Comparison of ENCODE assay signal across 11 cellular contexts in genomic region chr20:2986466-2986865, GRCh38.
DNase-seq lines count a peak whose midpoint lies in the region; ATAC-seq and TF ChIP-seq lines count a peak whose summit lies in the region.
"Had no signal": no experiment of that assay in that cellular context is flagged by ENCODE, and none has a peak within 500 bp of the region (broad histone marks: within the 10 kb centered on the region; RNA-seq: fewer than 3 reads in every experiment).

No MANE protein-coding gene starts in this region.

- no peak overlapping the region for H3K4me3 ChIP-seq in choroid plexus epithelial cell (ENCODE audit: low read depth, low read length)

- peak; percentile 14 for DNase-seq in GM04504 (ENCODE audit: low read depth)
- DNase-seq in SIG-M5 treated with dmso at 0.1 percent for 504 hours (lab: John Stamatoyannopoulos, UW; ENCODE audit: unreplicated experiment) = peak; percentile 82
- peak; percentile 46 for DNase-seq in choroid plexus epithelial cell (ENCODE audit: low read depth)
- peak; percentile 70 to 72 for DNase-seq in stimulated activated CD4-positive, alpha-beta T cell treated with anti-CD3 and anti-CD28 coated beads, Interleukin-15, amount 100 ng/mL, for 48 hours (ENCODE audit: low read depth in 2 of 2)
- no peak for DNase-seq in NCI-H1417 (lab: John Stamatoyannopoulos, UW)
- no peak for DNase-seq in iPS-NIHi7 (ENCODE audit: extremely low spot score)
- DNase-seq: naive B cell, NCI-H774 had no signal

- TF ChIP-seq POLR2A in GM18505 (IDR thresholded peaks at IDR 0.05; ENCODE audit: borderline replicate concordance, extremely low read depth, insufficient read depth, insufficient read length) = no peak

- no peak for ATAC-seq in GM18505 (IDR thresholded peaks at IDR 0.05; ENCODE audit: unreplicated experiment)
- no peak for ATAC-seq in HG02763 (IDR thresholded peaks at IDR 0.05; ENCODE audit: unreplicated experiment)
- ATAC-seq: stimulated activated memory B cell treated with anti-CD40 and anti-IgM and Interleukin-4, amounts not matched to agents 10 μg/mL and 1 μg/mL and 100 μg/mL, for 72 hours had no signal

- TF ChIP-seq CTCF in choroid plexus epithelial cell (conservative IDR thresholded peaks at IDR 0.05; ENCODE audit: low read depth, low read length) = no peak

Comparison
In these comparisons a context has a peak if more than half of its experiments do, and no peak if none do; other contexts are left out.
1. DNase-seq: peak in GM04504 (single experiment), SIG-M5 treated with dmso at 0.1 percent for 504 hours (single experiment), choroid plexus epithelial cell (single experiment) and stimulated activated CD4-positive, alpha-beta T cell treated with anti-CD3 and anti-CD28 coated beads, Interleukin-15, amount 100 ng/mL, for 48 hours (2 of 2); none in NCI-H1417 (0 of 3) and iPS-NIHi7 (single experiment).